15 cellular contexts compared by ENCODE assay signal in genomic region chr14:99822800-99823455, GRCh38. TPM values are rescaled to one million over a fixed set of nuclear protein-coding genes. Genes with fewer than 3 reads are reported as not detected.
DNase-seq lines count a peak whose midpoint lies in the region; ATAC-seq and TF ChIP-seq lines count a peak whose summit lies in the region.
"Had no signal": no experiment of that assay in that cellular context is flagged by ENCODE, and none has a peak within 500 bp of the region (broad histone marks: within the 10 kb centered on the region; RNA-seq: fewer than 3 reads in every experiment).

No MANE protein-coding gene starts in this region.

- H3K9me2 ChIP-seq in GM23338 (ENCODE audit: insufficient read depth) (no peaks in the 10 kb centered on the region), SK-N-SH (no peaks in the 10 kb centered on the region)

- H3K4me1 ChIP-seq in GM23338 (ENCODE audit: insufficient read depth) (peaks cover 21% of the 10 kb centered on the region), iPS-20b (ENCODE audit: insufficient read depth, low read length) (peaks cover 23% of the 10 kb centered on the region; the same call in 1 of the 2 replicates), SK-N-SH (ENCODE audit: control insufficient read depth in 1 of 2, insufficient read depth in 2 of 2, low read depth in 1 of 2, low read length in 1 of 2) (peaks cover 0 to 13% of the 10 kb centered on the region in 2 experiments; a peak in 1 of 4 replicates)
- H3K4me1 ChIP-seq: A549 had no signal

- no peak for TF ChIP-seq RAD21 in SK-N-SH (IDR thresholded peaks at IDR 0.05; ENCODE audit: low read length)

- H3K4me3 Mint-ChIP-seq in GM23338, result no peak overlapping the region

- DNase-seq in GM23338 (ENCODE audit: low spot score) (no peak), sciatic nerve (ENCODE audit: low spot score) (no peak), HCEC 1CT (no peak), SK-N-SH (no peak)
- DNase-seq: DMS53, KG1, NCI-H1092, NCI-H345, NCI-H82 had no signal

- H3K27ac Mint-ChIP-seq in GM23338, result no peak overlapping the region

- no peak for TF ChIP-seq CTCF in GM23338 (conservative IDR thresholded peaks at IDR 0.05; ENCODE audit: low read depth in 2 of 2)
- TF ChIP-seq CTCF in SK-N-SH (IDR thresholded peaks at IDR 0.05), result no peak

- ATAC-seq in GM23338 (no peak), sciatic nerve (peak; percentile 75), GM21717 (IDR thresholded peaks at IDR 0.05; ENCODE audit: unreplicated experiment) (no peak)
- ATAC-seq: A549, GM12878 had no signal

- peaks cover 31% of the 10 kb centered on the region for H3K4me1 Mint-ChIP-seq in GM23338

- no peaks in the 10 kb centered on the region for H3K9me3 Mint-ChIP-seq in GM23338

- H3K27ac ChIP-seq in GM23338 (ENCODE audit: low read depth) (no peak overlapping the region), cingulate gyrus (ENCODE audit: low read depth, low read length) (peak overlapping the region; percentile 51), iPS-20b (ENCODE audit: low read length) (no peak overlapping the region), SK-N-SH (ENCODE audit: low read depth in 2 of 2, low read length in 1 of 2) (no peak overlapping the region)
- H3K27ac ChIP-seq: A549, GM23248 had no signal

- H3K79me2 ChIP-seq in GM23338 (replicated peaks; ENCODE audit: insufficient read depth) (no peaks in the 10 kb centered on the region; the same call in 1 of the 2 replicates), SK-N-SH (ENCODE audit: insufficient read depth) (no peaks in the 10 kb centered on the region; the same call in 1 of the 2 replicates)

- H3F3A ChIP-seq in GM23338 (replicated peaks; ENCODE audit: low read depth) (0 out of 2 replicates have a peak, but pooled peaks cover 3% of the 10 kb centered on the region), SK-N-SH (replicated peaks; ENCODE audit: insufficient read depth) (no peaks in the 10 kb centered on the region)

- 0 out of 2 replicates have a peak overlapping the region, but pooled peaks have one; percentile 10 for H3K9ac ChIP-seq in iPS-20b (ENCODE audit: low read depth, low read length)
- no peak overlapping the region for H3K9ac ChIP-seq in SK-N-SH
- H3K9ac ChIP-seq: GM23248 had no signal

- H3K4me2 ChIP-seq in GM23338, result 0 out of 2 replicates have a peak overlapping the region, but pooled peaks have one; percentile 44
- no peak overlapping the region for H3K4me2 ChIP-seq in SK-N-SH
- H3K4me2 ChIP-seq: A549 had no signal

- H3K36me3 Mint-ChIP-seq in GM23338 (ENCODE audit: low read depth), result no peaks in the 10 kb centered on the region

- no peaks in the 10 kb centered on the region for H3K9me3 ChIP-seq in iPS-20b (ENCODE audit: insufficient read depth, low read depth, low read length)
- H3K9me3 ChIP-seq in SK-N-SH, result no peaks in the 10 kb centered on the region
- H3K9me3 ChIP-seq: A549 had no signal

- no peaks in the 10 kb centered on the region for H3K27me3 ChIP-seq in GM23338 (ENCODE audit: insufficient read depth)
- no peaks in the 10 kb centered on the region for H3K27me3 ChIP-seq in iPS-20b (ENCODE audit: insufficient read depth, low read length)
- no peaks in the 10 kb centered on the region for H3K27me3 ChIP-seq in SK-N-SH (ENCODE audit: insufficient read depth)

- 95% methylated on average over 18 of the region's 18 CpGs for WGBS in SK-N-SH (ENCODE audit: low lambda C conversion rate)

- CTCF ChIA-PET in SK-N-SH (lab: Yijun Ruan, JAX), result interaction anchor here (0.9 to 1.9 kb wide), 4 partner anchors 9 to 93 kb away, joined by 3 to 5 read pairs (median 4); no protein-coding TSS in a partner anchor

- H3K27me3 Mint-ChIP-seq in GM23338 (ENCODE audit: insufficient read depth, low read depth, poor library complexity), result peaks cover 7% of the 10 kb centered on the region

- H2AFZ ChIP-seq in GM23338 (no peak overlapping the region), SK-N-SH (ENCODE audit: low read depth) (no peak overlapping the region)
- H2AFZ ChIP-seq: GM23248 had no signal

- no peaks in the 10 kb centered on the region; the same call in 1 of the 2 replicates for H3K36me3 ChIP-seq in GM23338 (ENCODE audit: insufficient read depth)
- no peaks in the 10 kb centered on the region for H3K36me3 ChIP-seq in iPS-20b (ENCODE audit: insufficient read depth, low read depth, low read length)
- H3K36me3 ChIP-seq in SK-N-SH (replicated peaks in 1 of 2; ENCODE audit: control insufficient read depth in 1 of 2, insufficient read depth in 2 of 2, low read length in 1 of 2), result no peaks in the 10 kb centered on the region

- H4K20me1 ChIP-seq in GM23338 (replicated peaks; ENCODE audit: insufficient read depth), result no peaks in the 10 kb centered on the region; the same call in 1 of the 2 replicates
- peaks cover 51% of the 10 kb centered on the region for H4K20me1 ChIP-seq in SK-N-SH (ENCODE audit: insufficient read depth)

- intact Hi-C loops in sciatic nerve (cut with DNase I), result no loop called here

- no peak for TF ChIP-seq EP300 in SK-N-SH (IDR thresholded peaks at IDR 0.05; ENCODE audit: borderline replicate concordance in 1 of 2, low read depth in 1 of 2, low read length in 1 of 2)

- POLR2A ChIA-PET in SK-N-SH (lab: Yijun Ruan, JAX), result no interaction called here

- H3K4me3 ChIP-seq in GM23338 (no peak overlapping the region), iPS-20b (ENCODE audit: low read length) (no peak overlapping the region), SK-N-SH (ENCODE audit: low read depth in 2 of 2, low read length in 1 of 2) (no peak overlapping the region)
- H3K4me3 ChIP-seq: A549, GM12878, GM23248 had no signal

TF ChIP-seq in GM23338, 12 proteins besides CTCF, POLR2A, EP300 and RAD21 (continues in another document):
- TF ChIP-seq ZNF331 (CRISPR knock-in tag; IDR thresholded peaks at IDR 0.05; ENCODE audit: low read depth), result no peak
- no peak for TF ChIP-seq POLR2AphosphoS5 (IDR thresholded peaks at IDR 0.05; ENCODE audit: low read depth)
- TF ChIP-seq EZH2 (IDR thresholded peaks at IDR 0.05; ENCODE audit: low read depth, unreplicated experiment), result no peak
- no peak for TF ChIP-seq ZNF114 (CRISPR knock-in tag; IDR thresholded peaks at IDR 0.05)
- no peak for TF ChIP-seq CREB1 (CRISPR knock-in tag; IDR thresholded peaks at IDR 0.05; ENCODE audit: low read depth)
- TF ChIP-seq EZH2phosphoT487 (IDR thresholded peaks at IDR 0.05; ENCODE audit: unreplicated experiment), result no peak
- TF ChIP-seq ETS1 (IDR thresholded peaks at IDR 0.05), result no peak

TF ChIP-seq in SK-N-SH, 30 proteins besides CTCF, POLR2A, EP300 and RAD21 (continues in another document):
- no peak for TF ChIP-seq FOXJ3 (CRISPR knock-in tag; IDR thresholded peaks at IDR 0.05)
- no peak for TF ChIP-seq NRF1 (IDR thresholded peaks at IDR 0.05; ENCODE audit: low read depth, low read length)
- TF ChIP-seq SMC3 (IDR thresholded peaks at IDR 0.05; ENCODE audit: low read depth, low read length), result no peak
- no peak for TF ChIP-seq TCF12 (IDR thresholded peaks at IDR 0.05)
- TF ChIP-seq YY1 (IDR thresholded peaks at IDR 0.05; ENCODE audit: low read depth), result no peak
- no peak for TF ChIP-seq ZBTB33 (IDR thresholded peaks at IDR 0.05; ENCODE audit: borderline replicate concordance, low read depth)
- no peak for TF ChIP-seq USF2 (IDR thresholded peaks at IDR 0.05; ENCODE audit: borderline replicate concordance, low read depth, low read length)
- TF ChIP-seq MXI1 (IDR thresholded peaks at IDR 0.05; ENCODE audit: low read depth, low read length), result no peak
- no peak for TF ChIP-seq POLR2AphosphoS5 (IDR thresholded peaks at IDR 0.05; ENCODE audit: low read depth, low read length)

RNA-seq across cellular contexts. Expression of gene EML1, which starts 29.7 kb away (rescaled TPM):
- 18.1 and 24.1 TPM in 2 replicates for total RNA-seq in GM23338 (2014; rRNA removed; shearing (Covaris generic))
- polyA plus RNA-seq in GM23338 (2016; fragmentation: Nextera tagmentation; extraction: Ambion mirVana), result 4.7 and 7.0 TPM in 2 replicates
- 59.0 TPM for total RNA-seq in sciatic nerve
- 4.4 and 6.3 TPM in 2 replicates for polyA plus RNA-seq in SK-N-SH (2012; rRNA removed)
- 5.2 and 5.8 TPM in 2 replicates for polyA plus RNA-seq in SK-N-SH (2012; cell fraction: cytosol; rRNA removed)
- 5.8 and 7.2 TPM in 2 replicates for polyA plus RNA-seq in SK-N-SH (2012; cell fraction: nucleus; rRNA removed)
